ENCODE assay signal across 18 cellular contexts in genomic region chr12:84305144-84305543, GRCh38.
DNase-seq lines count a peak whose midpoint lies in the region; FAIRE-seq and TF ChIP-seq lines count a peak whose summit lies in the region.
"Had no signal": no experiment of that assay in that cellular context is flagged by ENCODE, and none has a peak within 500 bp of the region (broad histone marks: within the 10 kb centered on the region; RNA-seq: fewer than 3 reads in every experiment).

No MANE protein-coding gene starts in this region.

- DNase-seq in COLO829 (ENCODE audit: low spot score) (peak; percentile 38), M059J (ENCODE audit: low read depth) (peak; percentile 4), foreskin melanocyte (peak; percentile 56), neuronal stem cell (ENCODE audit: low spot score) (no peak), cortex of kidney (lab: John Stamatoyannopoulos, UW) (no peak), NCI-H2029 treated with DMSO at 0.1 percent for 48 hours (lab: John Stamatoyannopoulos, UW) (no peak), H54 (ENCODE audit: insufficient read length, low spot score) (no peak)
- DNase-seq: CD4-positive, CD25-positive, alpha-beta regulatory T cell; GM23248; Karpas-422; MM.1S; NCI-H1092 treated with DMSO at 0.1 percent for 48 hours; NCI-H2107; NCI-H226; NCI-H526; NK-92 treated with Interleukin-12 subunit alpha and Interleukin-12 subunit beta, amount 100 ng/mL, for 24 hours; RPMI8226; SIG-M5 had no signal

- H3K27me3 ChIP-seq in neuronal stem cell (ENCODE audit: control insufficient read depth in 3 of 3, insufficient read depth in 3 of 3, low read depth in 1 of 3, low read length in 3 of 3), result no peaks in the 10 kb centered on the region

- no peak overlapping the region for H3K4ac ChIP-seq in neuronal stem cell (ENCODE audit: low read length)

- no peak overlapping the region for H4K91ac ChIP-seq in neuronal stem cell (ENCODE audit: low read depth, low read length, poor library complexity)

- no CpG with 5 or more reads among the region's 3 CpGs for WGBS in neuronal stem cell (ENCODE audit: extremely low coverage in 2 of 2, insufficient read length in 2 of 2, insufficient replicate concordance in 1 of 2), 2 donors

- H3K36me3 ChIP-seq in neuronal stem cell (replicated peaks in 1 of 2; ENCODE audit: control insufficient read depth in 2 of 2, insufficient read depth in 2 of 2, low read length in 2 of 2), result no peaks in the 10 kb centered on the region

- no peaks in the 10 kb centered on the region for H3K79me1 ChIP-seq in neuronal stem cell (ENCODE audit: low read depth, low read length)

- H3K4me3 ChIP-seq in neuronal stem cell (ENCODE audit: low read length in 2 of 2), result no peak overlapping the region
- H3K4me3 ChIP-seq: GM23248 had no signal

- H3K4me2 ChIP-seq in neuronal stem cell (ENCODE audit: insufficient read depth, low read length, poor library complexity, severe bottlenecking), result no peak overlapping the region

- no peaks in the 10 kb centered on the region for H3K4me1 ChIP-seq in neuronal stem cell (ENCODE audit: control insufficient read depth in 2 of 2, insufficient read depth in 1 of 2, low read depth in 1 of 2, low read length in 2 of 2)

- no peak for TF ChIP-seq POLR2A in H54 (IDR thresholded peaks at IDR 0.05; ENCODE audit: low read depth, low read length)

- H3K14ac ChIP-seq in neuronal stem cell (ENCODE audit: low read length), result no peak overlapping the region

- H3K9ac ChIP-seq in neuronal stem cell (ENCODE audit: low read depth, low read length, poor library complexity), result no peak overlapping the region
- H3K9ac ChIP-seq: GM23248 had no signal

- no peak overlapping the region for H2BK15ac ChIP-seq in neuronal stem cell (ENCODE audit: low read length)

- no peak overlapping the region for H3K27ac ChIP-seq in neuronal stem cell (replicated peaks; ENCODE audit: low read length)
- H3K27ac ChIP-seq: GM23248 had no signal

- H2AFZ ChIP-seq in neuronal stem cell (ENCODE audit: low read length), result peak overlapping the region; percentile 18
- H2AFZ ChIP-seq: GM23248 had no signal

- H4K8ac ChIP-seq in neuronal stem cell (ENCODE audit: low read depth, low read length), result no peak overlapping the region

- H2BK5ac ChIP-seq in neuronal stem cell (ENCODE audit: low read length), result no peak overlapping the region

- H3K18ac ChIP-seq in neuronal stem cell (ENCODE audit: low read length), result no peak overlapping the region

- H2AK5ac ChIP-seq in neuronal stem cell (ENCODE audit: low read depth, low read length), result no peak overlapping the region

- H3K9me3 ChIP-seq in neuronal stem cell (replicated peaks in 1 of 2; ENCODE audit: control insufficient read depth in 2 of 2, insufficient read depth in 1 of 2, low read depth in 1 of 2, low read length in 2 of 2), result no peaks in the 10 kb centered on the region

- no peak overlapping the region for H2BK120ac ChIP-seq in neuronal stem cell (ENCODE audit: low read depth, low read length)

- no peak for FAIRE-seq in H54 (lab: Jason Lieb, UNC)

- H2BK12ac ChIP-seq in neuronal stem cell (ENCODE audit: low read length), result no peak overlapping the region

- no peak overlapping the region for H3K23ac ChIP-seq in neuronal stem cell (ENCODE audit: low read depth, low read length, poor library complexity)

Comparison
In these comparisons a context has a peak if more than half of its experiments do, and no peak if none do; other contexts are left out.
1. DNase-seq: peak in COLO829 (single experiment), M059J (single experiment) and foreskin melanocyte (single experiment); none in neuronal stem cell (single experiment), cortex of kidney (single experiment), NCI-H2029 treated with DMSO at 0.1 percent for 48 hours (single experiment) and H54 (single experiment).